In genomic region chr7:51102828-51103227, GRCh38 we compare ENCODE assay signal across 14 cellular contexts.
"Had no signal": no experiment of that assay in that cellular context is flagged by ENCODE, and none has a peak within 500 bp of the region (broad histone marks: within the 10 kb centered on the region; RNA-seq: fewer than 3 reads in every experiment).

No MANE protein-coding gene starts in this region.

- H3K27ac ChIP-seq: neural progenitor cell, tibial nerve had no signal

- H3K36me3 ChIP-seq: neural progenitor cell, tibial nerve had no signal

- H3K9ac ChIP-seq: neural progenitor cell had no signal

- H3K27me3 ChIP-seq: neural progenitor cell, tibial nerve had no signal

- H3K4me3 ChIP-seq: lung, neural progenitor cell, tibial nerve had no signal

- H3K4me3 Mint-ChIP-seq: activated CD4-positive, alpha-beta memory T cell treated with anti-CD3 and anti-CD28 coated beads for 36 hours; activated naive CD8-positive, alpha-beta T cell treated with anti-CD3 and anti-CD28 coated beads, Interleukin-2, amount 10 ng/mL, durations not matched to agents 7 days and 5 days; dendritic cell treated with granulocyte-macrophage colony-stimulating factor and Interleukin-4, amounts not matched to agents 40 ng/mL and 50 ng/mL, for 4 days; neural progenitor cell; stimulated activated memory B cell treated with anti-CD40 and anti-IgM and Interleukin-4, amounts not matched to agents 10 μg/mL and 1 μg/mL and 100 μg/mL, for 72 hours; T-helper 17 cell had no signal

- H3K27me3 Mint-ChIP-seq: activated CD4-positive, alpha-beta memory T cell treated with anti-CD3 and anti-CD28 coated beads for 36 hours; dendritic cell treated with granulocyte-macrophage colony-stimulating factor and Interleukin-4, amounts not matched to agents 40 ng/mL and 50 ng/mL, for 4 days; stimulated activated memory B cell treated with anti-CD40 and anti-IgM and Interleukin-4, amounts not matched to agents 10 μg/mL and 1 μg/mL and 100 μg/mL, for 72 hours had no signal

- H3K4me2 ChIP-seq: neural progenitor cell had no signal

- H3K4me1 ChIP-seq: neural progenitor cell, tibial nerve had no signal

- H2AFZ ChIP-seq: neural progenitor cell had no signal

- H3K4me1 Mint-ChIP-seq: activated naive CD8-positive, alpha-beta T cell treated with anti-CD3 and anti-CD28 coated beads, Interleukin-2, amount 10 ng/mL, durations not matched to agents 7 days and 5 days; stimulated activated memory B cell treated with anti-CD40 and anti-IgM and Interleukin-4, amounts not matched to agents 10 μg/mL and 1 μg/mL and 100 μg/mL, for 72 hours had no signal

- DNase-seq: activated CD4-positive, alpha-beta memory T cell treated with anti-CD3 and anti-CD28 coated beads for 36 hours; activated gamma-delta T cell treated with Interleukin-2 at 50 U/mL for 16 hours; activated naive CD8-positive, alpha-beta T cell treated with anti-CD3 and anti-CD28 coated beads, Interleukin-2, amount 10 ng/mL, durations not matched to agents 7 days and 5 days; activated T-cell treated with anti-CD3 and anti-CD28 coated beads, Interleukin-2, amount 50 U/mL, for 48 hours; aorta; caudate nucleus; left colon; midbrain; T-helper 17 cell had no signal

- H3K9me3 Mint-ChIP-seq: dendritic cell treated with granulocyte-macrophage colony-stimulating factor and Interleukin-4, amounts not matched to agents 40 ng/mL and 50 ng/mL, for 4 days had no signal

- H3K27ac Mint-ChIP-seq: activated CD4-positive, alpha-beta memory T cell treated with anti-CD3 and anti-CD28 coated beads for 36 hours; activated naive CD8-positive, alpha-beta T cell treated with anti-CD3 and anti-CD28 coated beads, Interleukin-2, amount 10 ng/mL, durations not matched to agents 7 days and 5 days; dendritic cell treated with granulocyte-macrophage colony-stimulating factor and Interleukin-4, amounts not matched to agents 40 ng/mL and 50 ng/mL, for 4 days; neural progenitor cell; stimulated activated memory B cell treated with anti-CD40 and anti-IgM and Interleukin-4, amounts not matched to agents 10 μg/mL and 1 μg/mL and 100 μg/mL, for 72 hours; T-helper 17 cell had no signal

- H3K36me3 Mint-ChIP-seq: activated CD4-positive, alpha-beta memory T cell treated with anti-CD3 and anti-CD28 coated beads for 36 hours; activated naive CD8-positive, alpha-beta T cell treated with anti-CD3 and anti-CD28 coated beads, Interleukin-2, amount 10 ng/mL, durations not matched to agents 7 days and 5 days; neural progenitor cell; stimulated activated memory B cell treated with anti-CD40 and anti-IgM and Interleukin-4, amounts not matched to agents 10 μg/mL and 1 μg/mL and 100 μg/mL, for 72 hours had no signal
